ENCODE assay signal across 1 cellular context in the genomic region with DNA sequence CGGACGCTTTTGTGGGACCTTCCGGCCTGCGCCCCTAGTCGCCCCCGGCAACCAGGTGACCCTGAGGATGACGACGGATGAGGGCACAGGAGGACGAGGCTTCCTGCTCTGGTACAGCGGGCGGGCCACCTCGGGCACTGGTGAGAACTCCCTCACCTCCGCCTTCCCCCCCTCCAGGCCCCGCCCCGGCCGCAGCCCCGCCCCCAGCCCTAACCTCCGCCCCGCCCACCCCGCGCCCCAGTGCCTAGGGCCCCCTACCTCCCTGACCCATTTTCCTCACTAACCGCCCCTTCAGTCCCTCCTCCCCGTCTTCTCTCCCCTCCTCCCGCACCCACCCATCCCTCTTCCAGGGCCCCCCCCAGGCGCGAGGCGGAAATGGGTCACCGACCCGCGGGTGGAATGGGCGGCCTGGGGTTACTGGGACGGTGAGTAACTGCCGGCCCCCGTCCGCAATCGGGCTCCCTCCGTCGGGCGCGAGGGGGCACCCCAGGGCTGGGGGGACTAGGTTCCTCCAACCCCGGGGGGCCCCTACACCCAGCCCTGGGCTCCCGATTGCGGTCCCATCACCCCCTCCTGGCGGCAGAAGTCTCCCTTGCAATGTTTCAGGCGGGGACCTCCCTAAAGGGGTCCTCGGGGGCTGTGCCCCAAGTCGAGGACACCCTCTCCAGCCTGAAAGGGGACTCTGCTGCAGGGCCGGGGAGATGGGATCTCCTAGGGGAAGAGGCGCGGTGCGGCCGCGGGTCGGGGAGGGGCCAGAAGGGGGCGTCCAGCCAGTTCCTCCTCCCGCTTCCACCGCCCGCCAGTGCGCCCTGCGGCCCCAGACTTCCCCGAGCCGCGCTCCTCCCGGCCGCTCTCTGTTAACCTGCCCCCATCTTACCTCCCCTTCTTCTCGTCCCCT.
TF ChIP-seq lines count a peak whose summit lies in the region.

No MANE protein-coding gene starts in this region.

TF ChIP-seq in K562, 482 proteins besides CTCF, POLR2A, EP300 and RAD21 (continued from another document and continues in another):
- TF ChIP-seq, protein P1, sequence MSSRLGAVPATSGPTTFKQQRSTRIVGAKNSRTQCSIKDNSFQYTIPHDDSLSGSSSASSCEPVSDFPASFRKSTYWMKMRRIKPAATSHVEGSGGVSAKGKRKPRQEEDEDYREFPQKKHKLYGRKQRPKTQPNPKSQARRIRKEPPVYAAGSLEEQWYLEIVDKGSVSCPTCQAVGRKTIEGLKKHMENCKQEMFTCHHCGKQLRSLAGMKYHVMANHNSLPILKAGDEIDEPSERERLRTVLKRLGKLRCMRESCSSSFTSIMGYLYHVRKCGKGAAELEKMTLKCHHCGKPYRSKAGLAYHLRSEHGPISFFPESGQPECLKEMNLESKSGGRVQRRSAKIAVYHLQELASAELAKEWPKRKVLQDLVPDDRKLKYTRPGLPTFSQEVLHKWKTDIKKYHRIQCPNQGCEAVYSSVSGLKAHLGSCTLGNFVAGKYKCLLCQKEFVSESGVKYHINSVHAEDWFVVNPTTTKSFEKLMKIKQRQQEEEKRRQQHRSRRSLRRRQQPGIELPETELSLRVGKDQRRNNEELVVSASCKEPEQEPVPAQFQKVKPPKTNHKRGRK (tag; IDR thresholded peaks at IDR 0.05), result no peak
- TF ChIP-seq RNF2 (IDR thresholded peaks at IDR 0.05) (peak; percentile 29; the same call in 1 of the 2 replicates), RAD51 (IDR thresholded peaks at IDR 0.05; ENCODE audit: borderline replicate concordance, low read depth) (no peak), FOXA3 (CRISPR knock-in tag; conservative IDR thresholded peaks at IDR 0.05 in 1 of 2, IDR thresholded peaks at IDR 0.05 in 1 of 2) (peak in 1 of 2 experiments; percentile 76; a peak in 1 of 4 replicates), GABPA (tag; conservative IDR thresholded peaks at IDR 0.05; ENCODE audit: low read depth) (peak; percentile 67), ZNF445 (CRISPR knock-in tag; IDR thresholded peaks at IDR 0.05; ENCODE audit: low read depth) (no peak), E4F1 (CRISPR knock-in tag; IDR thresholded peaks at IDR 0.05; ENCODE audit: borderline replicate concordance) (no peak), ZNF551 (CRISPR knock-in tag; IDR thresholded peaks at IDR 0.05) (no peak), ZNF584 (CRISPR knock-in tag; IDR thresholded peaks at IDR 0.05; ENCODE audit: low read depth) (no peak), U2AF1 (optimal IDR thresholded peaks at IDR 0.05; ENCODE audit: low read depth, low read length) (no peak), SMARCE1 (IDR thresholded peaks at IDR 0.05) (peak; percentile 68; the same call in 1 of the 2 replicates), ZNF384 (IDR thresholded peaks at IDR 0.05; ENCODE audit: low read depth, low read length) (no peak), NR2F6 (CRISPR knock-in tag; IDR thresholded peaks at IDR 0.05) (no peak), MCM2 (IDR thresholded peaks at IDR 0.05; ENCODE audit: low read depth) (no peak), STAT5B (CRISPR knock-in tag; IDR thresholded peaks at IDR 0.05) (no peak), ZNF41 (CRISPR knock-in tag; conservative IDR thresholded peaks at IDR 0.05) (no peak), SP2 (IDR thresholded peaks at IDR 0.05; ENCODE audit: extremely low read depth, low read depth, low read length, poor library complexity, severe bottlenecking) (no peak), KDM4B (IDR thresholded peaks at IDR 0.05; ENCODE audit: borderline replicate concordance in 2 of 2, low read depth in 1 of 2) (no peak), ZNF224 (CRISPR knock-in tag; IDR thresholded peaks at IDR 0.05) (no peak), CXXC5 (CRISPR knock-in tag; IDR thresholded peaks at IDR 0.05) (peak; percentile 89), SMARCA4 (IDR thresholded peaks at IDR 0.05) (peak; percentile 72), NR3C1 (CRISPR knock-in tag; IDR thresholded peaks at IDR 0.05) (no peak), RBM39 (optimal IDR thresholded peaks at IDR 0.05; ENCODE audit: low read depth, low read length) (no peak), PRDM10 (IDR thresholded peaks at IDR 0.05; ENCODE audit: partially characterized antibody) (peak; percentile 83), MTF1 (CRISPR knock-in tag; IDR thresholded peaks at IDR 0.05; ENCODE audit: borderline replicate concordance) (no peak), MECOM (CRISPR knock-in tag; IDR thresholded peaks at IDR 0.05) (no peak), ATF7 (IDR thresholded peaks at IDR 0.05) (peak; percentile 81), MAZ (CRISPR knock-in tag; conservative IDR thresholded peaks at IDR 0.05 in 1 of 2, IDR thresholded peaks at IDR 0.05 in 1 of 2) (peak; percentile 94 to 95), KAT2B (IDR thresholded peaks at IDR 0.05; ENCODE audit: low read depth, low read length) (no peak), HDAC3 (IDR thresholded peaks at IDR 0.05; ENCODE audit: borderline replicate concordance, partially characterized antibody) (no peak), NCOA2 (IDR thresholded peaks at IDR 0.05; ENCODE audit: partially characterized antibody in 2 of 2) (no peak)
- TF ChIP-seq, protein P2, sequence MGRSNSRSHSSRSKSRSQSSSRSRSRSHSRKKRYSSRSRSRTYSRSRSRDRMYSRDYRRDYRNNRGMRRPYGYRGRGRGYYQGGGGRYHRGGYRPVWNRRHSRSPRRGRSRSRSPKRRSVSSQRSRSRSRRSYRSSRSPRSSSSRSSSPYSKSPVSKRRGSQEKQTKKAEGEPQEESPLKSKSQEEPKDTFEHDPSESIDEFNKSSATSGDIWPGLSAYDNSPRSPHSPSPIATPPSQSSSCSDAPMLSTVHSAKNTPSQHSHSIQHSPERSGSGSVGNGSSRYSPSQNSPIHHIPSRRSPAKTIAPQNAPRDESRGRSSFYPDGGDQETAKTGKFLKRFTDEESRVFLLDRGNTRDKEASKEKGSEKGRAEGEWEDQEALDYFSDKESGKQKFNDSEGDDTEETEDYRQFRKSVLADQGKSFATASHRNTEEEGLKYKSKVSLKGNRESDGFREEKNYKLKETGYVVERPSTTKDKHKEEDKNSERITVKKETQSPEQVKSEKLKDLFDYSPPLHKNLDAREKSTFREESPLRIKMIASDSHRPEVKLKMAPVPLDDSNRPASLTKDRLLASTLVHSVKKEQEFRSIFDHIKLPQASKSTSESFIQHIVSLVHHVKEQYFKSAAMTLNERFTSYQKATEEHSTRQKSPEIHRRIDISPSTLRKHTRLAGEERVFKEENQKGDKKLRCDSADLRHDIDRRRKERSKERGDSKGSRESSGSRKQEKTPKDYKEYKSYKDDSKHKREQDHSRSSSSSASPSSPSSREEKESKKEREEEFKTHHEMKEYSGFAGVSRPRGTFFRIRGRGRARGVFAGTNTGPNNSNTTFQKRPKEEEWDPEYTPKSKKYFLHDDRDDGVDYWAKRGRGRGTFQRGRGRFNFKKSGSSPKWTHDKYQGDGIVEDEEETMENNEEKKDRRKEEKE (IDR thresholded peaks at IDR 0.05; ENCODE audit: borderline replicate concordance in 1 of 2, control insufficient read depth in 1 of 2, low read depth in 2 of 2, low read length in 1 of 2), result no peak
- TF ChIP-seq, protein P3, sequence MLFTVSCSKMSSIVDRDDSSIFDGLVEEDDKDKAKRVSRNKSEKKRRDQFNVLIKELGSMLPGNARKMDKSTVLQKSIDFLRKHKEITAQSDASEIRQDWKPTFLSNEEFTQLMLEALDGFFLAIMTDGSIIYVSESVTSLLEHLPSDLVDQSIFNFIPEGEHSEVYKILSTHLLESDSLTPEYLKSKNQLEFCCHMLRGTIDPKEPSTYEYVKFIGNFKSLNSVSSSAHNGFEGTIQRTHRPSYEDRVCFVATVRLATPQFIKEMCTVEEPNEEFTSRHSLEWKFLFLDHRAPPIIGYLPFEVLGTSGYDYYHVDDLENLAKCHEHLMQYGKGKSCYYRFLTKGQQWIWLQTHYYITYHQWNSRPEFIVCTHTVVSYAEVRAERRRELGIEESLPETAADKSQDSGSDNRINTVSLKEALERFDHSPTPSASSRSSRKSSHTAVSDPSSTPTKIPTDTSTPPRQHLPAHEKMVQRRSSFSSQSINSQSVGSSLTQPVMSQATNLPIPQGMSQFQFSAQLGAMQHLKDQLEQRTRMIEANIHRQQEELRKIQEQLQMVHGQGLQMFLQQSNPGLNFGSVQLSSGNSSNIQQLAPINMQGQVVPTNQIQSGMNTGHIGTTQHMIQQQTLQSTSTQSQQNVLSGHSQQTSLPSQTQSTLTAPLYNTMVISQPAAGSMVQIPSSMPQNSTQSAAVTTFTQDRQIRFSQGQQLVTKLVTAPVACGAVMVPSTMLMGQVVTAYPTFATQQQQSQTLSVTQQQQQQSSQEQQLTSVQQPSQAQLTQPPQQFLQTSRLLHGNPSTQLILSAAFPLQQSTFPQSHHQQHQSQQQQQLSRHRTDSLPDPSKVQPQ (CRISPR knock-in tag; IDR thresholded peaks at IDR 0.05; ENCODE audit: borderline replicate concordance), result no peak
- TF ChIP-seq, protein P4, sequence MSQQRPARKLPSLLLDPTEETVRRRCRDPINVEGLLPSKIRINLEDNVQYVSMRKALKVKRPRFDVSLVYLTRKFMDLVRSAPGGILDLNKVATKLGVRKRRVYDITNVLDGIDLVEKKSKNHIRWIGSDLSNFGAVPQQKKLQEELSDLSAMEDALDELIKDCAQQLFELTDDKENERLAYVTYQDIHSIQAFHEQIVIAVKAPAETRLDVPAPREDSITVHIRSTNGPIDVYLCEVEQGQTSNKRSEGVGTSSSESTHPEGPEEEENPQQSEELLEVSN (IDR thresholded peaks at IDR 0.05; ENCODE audit: borderline replicate concordance in 1 of 2, extremely low read depth in 1 of 2, insufficient read depth in 1 of 2, insufficient read length in 1 of 2, low read depth in 1 of 2, low read length in 1 of 2, poor library complexity in 1 of 2, severe bottlenecking in 1 of 2), result peak; percentile 65 to 84
- TF ChIP-seq, protein P5, sequence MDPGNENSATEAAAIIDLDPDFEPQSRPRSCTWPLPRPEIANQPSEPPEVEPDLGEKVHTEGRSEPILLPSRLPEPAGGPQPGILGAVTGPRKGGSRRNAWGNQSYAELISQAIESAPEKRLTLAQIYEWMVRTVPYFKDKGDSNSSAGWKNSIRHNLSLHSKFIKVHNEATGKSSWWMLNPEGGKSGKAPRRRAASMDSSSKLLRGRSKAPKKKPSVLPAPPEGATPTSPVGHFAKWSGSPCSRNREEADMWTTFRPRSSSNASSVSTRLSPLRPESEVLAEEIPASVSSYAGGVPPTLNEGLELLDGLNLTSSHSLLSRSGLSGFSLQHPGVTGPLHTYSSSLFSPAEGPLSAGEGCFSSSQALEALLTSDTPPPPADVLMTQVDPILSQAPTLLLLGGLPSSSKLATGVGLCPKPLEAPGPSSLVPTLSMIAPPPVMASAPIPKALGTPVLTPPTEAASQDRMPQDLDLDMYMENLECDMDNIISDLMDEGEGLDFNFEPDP (CRISPR knock-in tag; IDR thresholded peaks at IDR 0.05), result no peak
- TF ChIP-seq, protein P6, sequence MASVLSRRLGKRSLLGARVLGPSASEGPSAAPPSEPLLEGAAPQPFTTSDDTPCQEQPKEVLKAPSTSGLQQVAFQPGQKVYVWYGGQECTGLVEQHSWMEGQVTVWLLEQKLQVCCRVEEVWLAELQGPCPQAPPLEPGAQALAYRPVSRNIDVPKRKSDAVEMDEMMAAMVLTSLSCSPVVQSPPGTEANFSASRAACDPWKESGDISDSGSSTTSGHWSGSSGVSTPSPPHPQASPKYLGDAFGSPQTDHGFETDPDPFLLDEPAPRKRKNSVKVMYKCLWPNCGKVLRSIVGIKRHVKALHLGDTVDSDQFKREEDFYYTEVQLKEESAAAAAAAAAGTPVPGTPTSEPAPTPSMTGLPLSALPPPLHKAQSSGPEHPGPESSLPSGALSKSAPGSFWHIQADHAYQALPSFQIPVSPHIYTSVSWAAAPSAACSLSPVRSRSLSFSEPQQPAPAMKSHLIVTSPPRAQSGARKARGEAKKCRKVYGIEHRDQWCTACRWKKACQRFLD (CRISPR knock-in tag; IDR thresholded peaks at IDR 0.05), result no peak
- TF ChIP-seq, protein P7, sequence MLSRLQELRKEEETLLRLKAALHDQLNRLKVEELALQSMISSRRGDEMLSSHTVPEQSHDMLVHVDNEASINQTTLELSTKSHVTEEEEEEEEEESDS (CRISPR knock-in tag; IDR thresholded peaks at IDR 0.05), result no peak
